Comparison of ENCODE assay signal across 25 cellular contexts in genomic region chr18:8553611-8553924, GRCh38.
"Had no signal": no experiment of that assay in that cellular context is flagged by ENCODE, and none has a peak within 500 bp of the region (broad histone marks: within the 10 kb centered on the region; RNA-seq: fewer than 3 reads in every experiment).

No MANE protein-coding gene starts in this region.

- H3K9me3 Mint-ChIP-seq: immature natural killer cell; memory B cell; naive thymus-derived CD4-positive, alpha-beta T cell; natural killer cell treated with Interleukin-12 subunit alpha and Interleukin-12 subunit beta and Interleukin-15 and Interleukin-18, amount 100 ng/mL, for 72 hours; stimulated activated memory B cell treated with anti-CD40 and anti-IgM and Interleukin-4, amounts not matched to agents 10 μg/mL and 1 μg/mL and 100 μg/mL, for 72 hours; stimulated activated naive CD8-positive, alpha-beta T cell treated with anti-CD3 and anti-CD28 coated beads, Interleukin-15, amount 100 ng/mL, for 72 hours; type B pancreatic cell had no signal

- H3K27me3 Mint-ChIP-seq: progenitor cell of endocrine pancreas; stimulated activated naive CD8-positive, alpha-beta T cell treated with anti-CD3 and anti-CD28 coated beads, Interleukin-15, amount 100 ng/mL, for 72 hours; type B pancreatic cell had no signal

- H3K36me3 ChIP-seq: left ventricle myocardium inferior, ovary, right atrium auricular region, right lobe of liver, tibial nerve, uterus had no signal

- ATAC-seq: mucosa of descending colon; naive thymus-derived CD4-positive, alpha-beta T cell; natural killer cell treated with Interleukin-12 subunit alpha and Interleukin-12 subunit beta and Interleukin-15 and Interleukin-18, amount 100 ng/mL, for 72 hours; right lobe of liver; stimulated activated memory B cell treated with anti-CD40 and anti-IgM and Interleukin-4, amounts not matched to agents 10 μg/mL and 1 μg/mL and 100 μg/mL, for 72 hours; stimulated activated naive CD8-positive, alpha-beta T cell treated with anti-CD3 and anti-CD28 coated beads, Interleukin-15, amount 100 ng/mL, for 72 hours had no signal

- DNase-seq: hypothalamus; immature natural killer cell; left ventricle myocardium inferior; midbrain; mucosa of descending colon; naive thymus-derived CD4-positive, alpha-beta T cell; ovary; right lobe of liver; stimulated activated CD4-positive, alpha-beta T cell treated with anti-CD3 and anti-CD28 coated beads, Interleukin-1b, Interleukin-23, amount 100 ng/mL, for 48 hours; stimulated activated CD4-positive, alpha-beta T cell treated with anti-CD3 and anti-CD28 coated beads, Interleukin-2, amount 100 ng/mL, for 48 hours; stimulated activated CD4-positive, alpha-beta T cell treated with anti-CD3 and anti-CD28 coated beads, Interleukin-4, amount 100 ng/mL, for 4 hours; stimulated activated CD8-positive, alpha-beta memory T cell treated with anti-CD3 and anti-CD28 coated beads, Interleukin-4, amount 100 ng/mL, for 48 hours; stimulated activated naive CD4-positive, alpha-beta T cell treated with Interleukin-2 at 50 U/mL for 16 hours; stimulated activated naive CD8-positive, alpha-beta T cell treated with anti-CD3 and anti-CD28 coated beads, Interleukin-15, amount 100 ng/mL, for 72 hours; uterus had no signal

- H3K27ac ChIP-seq: left ventricle myocardium inferior, ovary, right atrium auricular region, right lobe of liver, tibial nerve, uterus had no signal

- H3K4me3 ChIP-seq: left ventricle myocardium inferior, lung, mucosa of descending colon, ovary, right atrium auricular region, right lobe of liver, smooth muscle cell, tibial nerve, uterus had no signal

- H3K4me1 ChIP-seq: left ventricle myocardium inferior, right atrium auricular region, right lobe of liver, tibial nerve, uterus had no signal

- FAIRE-seq: islet of Langerhans had no signal

- H3K4me3 Mint-ChIP-seq: immature natural killer cell; memory B cell; naive thymus-derived CD4-positive, alpha-beta T cell; natural killer cell treated with Interleukin-12 subunit alpha and Interleukin-12 subunit beta and Interleukin-15 and Interleukin-18, amount 100 ng/mL, for 72 hours; stimulated activated memory B cell treated with anti-CD40 and anti-IgM and Interleukin-4, amounts not matched to agents 10 μg/mL and 1 μg/mL and 100 μg/mL, for 72 hours; stimulated activated naive CD8-positive, alpha-beta T cell treated with anti-CD3 and anti-CD28 coated beads, Interleukin-15, amount 100 ng/mL, for 72 hours; type B pancreatic cell had no signal

- H3K36me3 Mint-ChIP-seq: immature natural killer cell; memory B cell; naive thymus-derived CD4-positive, alpha-beta T cell; natural killer cell treated with Interleukin-12 subunit alpha and Interleukin-12 subunit beta and Interleukin-15 and Interleukin-18, amount 100 ng/mL, for 72 hours; stimulated activated memory B cell treated with anti-CD40 and anti-IgM and Interleukin-4, amounts not matched to agents 10 μg/mL and 1 μg/mL and 100 μg/mL, for 72 hours; type B pancreatic cell had no signal

- H3K4me1 Mint-ChIP-seq: immature natural killer cell; memory B cell; naive thymus-derived CD4-positive, alpha-beta T cell; stimulated activated memory B cell treated with anti-CD40 and anti-IgM and Interleukin-4, amounts not matched to agents 10 μg/mL and 1 μg/mL and 100 μg/mL, for 72 hours; stimulated activated naive CD8-positive, alpha-beta T cell treated with anti-CD3 and anti-CD28 coated beads, Interleukin-15, amount 100 ng/mL, for 72 hours had no signal

- H3K27me3 ChIP-seq: ovary, right atrium auricular region, right lobe of liver, tibial nerve, uterus had no signal

- H3K27ac Mint-ChIP-seq: immature natural killer cell; memory B cell; natural killer cell treated with Interleukin-12 subunit alpha and Interleukin-12 subunit beta and Interleukin-15 and Interleukin-18, amount 100 ng/mL, for 72 hours; progenitor cell of endocrine pancreas; stimulated activated memory B cell treated with anti-CD40 and anti-IgM and Interleukin-4, amounts not matched to agents 10 μg/mL and 1 μg/mL and 100 μg/mL, for 72 hours; stimulated activated naive CD8-positive, alpha-beta T cell treated with anti-CD3 and anti-CD28 coated beads, Interleukin-15, amount 100 ng/mL, for 72 hours; type B pancreatic cell had no signal
